Comparison of ENCODE assay signal across 21 cellular contexts in genomic region chr6:3481640-3482039, GRCh38. TPM values are rescaled to one million over a fixed set of nuclear protein-coding genes. Genes with fewer than 3 reads are reported as not detected.
DNase-seq lines count a peak whose midpoint lies in the region; ATAC-seq and TF ChIP-seq lines count a peak whose summit lies in the region.
"Had no signal": no experiment of that assay in that cellular context is flagged by ENCODE, and none has a peak within 500 bp of the region (broad histone marks: within the 10 kb centered on the region; RNA-seq: fewer than 3 reads in every experiment).

No MANE protein-coding gene starts in this region.

- H3K56ac ChIP-seq in IMR-90 (ENCODE audit: extremely low read depth, insufficient read depth, low read length): no peak overlapping the region

- no TSS peak for BruUV-seq in IMR-90 (replicated peaks; lab: Mats Ljungman, UMichigan)

- POLR2A ChIA-PET in IMR-90 (lab: Charles Lee; ENCODE audit: unreplicated experiment): no interaction called here

- no peak overlapping the region for H2BK15ac ChIP-seq in IMR-90 (ENCODE audit: low read depth, low read length)

- intact Hi-C loops in IMR-90 (cut with micrococcal nuclease): no loop called here

- no peak overlapping the region for H3K18ac ChIP-seq in IMR-90 (ENCODE audit: low read depth, low read length)

- TF ChIP-seq POLR2A in IMR-90 (IDR thresholded peaks at IDR 0.05; ENCODE audit: low read depth, low read length): no peak

- no peaks in the 10 kb centered on the region for H3K36me3 ChIP-seq in IMR-90 (ENCODE audit: control insufficient read depth, insufficient read depth, low read length)
- H3K36me3 ChIP-seq: BE2C, BLaER1 had no signal

- no peak overlapping the region for H2BK120ac ChIP-seq in IMR-90 (ENCODE audit: low read depth, low read length)

- no peak overlapping the region for H2AK9ac ChIP-seq in IMR-90 (replicated peaks; ENCODE audit: low read depth, low read length, poor library complexity)

- CTCF ChIA-PET in IMR-90 (lab: Yijun Ruan, JAX): no interaction called here

- H3K9me1 ChIP-seq in IMR-90 (ENCODE audit: insufficient read depth, low read length): no peaks in the 10 kb centered on the region

- H3K9ac ChIP-seq in IMR-90 (ENCODE audit: low read depth, low read length): no peak overlapping the region
- H3K9ac ChIP-seq: BLaER1 had no signal

- H2BK5ac ChIP-seq in IMR-90 (ENCODE audit: low read depth, low read length, poor library complexity, severe bottlenecking): no peak overlapping the region

- H4K5ac ChIP-seq in IMR-90 (ENCODE audit: low read depth, low read length): no peak overlapping the region

- in situ Hi-C loops in IMR-90 (cut with MboI; ENCODE audit: low sequenced_read_pairs): no loop called here

- no peak overlapping the region for H3K4me2 ChIP-seq in IMR-90 (ENCODE audit: low read depth, low read length)
- H3K4me2 ChIP-seq: BLaER1 had no signal

- no peak overlapping the region for H2AFZ ChIP-seq in IMR-90 (replicated peaks; ENCODE audit: low read length, poor library complexity)

- H3K14ac ChIP-seq in IMR-90 (replicated peaks; ENCODE audit: low read depth, low read length): no peak overlapping the region

- H3K27me3 ChIP-seq in IMR-90 (ENCODE audit: control insufficient read depth, insufficient read depth, low read length): peaks cover 24% of the 10 kb centered on the region
- H3K27me3 ChIP-seq: BLaER1 had no signal

- H4K20me1 ChIP-seq in IMR-90 (ENCODE audit: insufficient read depth, low read length): no peaks in the 10 kb centered on the region
- H4K20me1 ChIP-seq: BLaER1 had no signal

- no peak overlapping the region for H3K27ac ChIP-seq in IMR-90 (ENCODE audit: insufficient read depth, low read length)
- H3K27ac ChIP-seq: BLaER1 had no signal

- H2BK20ac ChIP-seq in IMR-90 (ENCODE audit: low read depth, low read length): no peak overlapping the region

- DNase-seq in IMR-90: no peak
- no peak for DNase-seq in middle frontal gyrus (ENCODE audit: extremely low spot score, low spot score)
- no peak for DNase-seq in stimulated activated CD4-positive, alpha-beta T cell treated with anti-CD3 and anti-CD28 coated beads, Interleukin-15, amount 100 ng/mL, for 24 hours
- DNase-seq: 8988T; ACHN; BE2C; C1 segment of cervical spinal cord; CD4-positive, alpha-beta memory T cell; CD4-positive, CD25-positive, alpha-beta regulatory T cell; CD8-positive, alpha-beta memory T cell; DMS 273 treated with DMSO at 0.1 percent for 48 hours; DMS153; DMS53; DMS79; DND-41; GF-D8 had no signal

- no peaks in the 10 kb centered on the region for H3K79me1 ChIP-seq in IMR-90 (ENCODE audit: low read depth in 1 of 2, low read length in 2 of 2)

- no peak for TF ChIP-seq CTCF in IMR-90 (conservative IDR thresholded peaks at IDR 0.05; ENCODE audit: low read depth, low read length)

- no peak overlapping the region for H3K23ac ChIP-seq in IMR-90 (ENCODE audit: low read depth, low read length)

- TF ChIP-seq RAD21 in IMR-90 (IDR thresholded peaks at IDR 0.05; ENCODE audit: low read length): no peak

- no peak overlapping the region for H4K8ac ChIP-seq in IMR-90 (ENCODE audit: low read depth in 2 of 2, low read length in 2 of 2)

- WGBS in IMR-90 (ENCODE audit: extremely low coverage in 2 of 2, insufficient read length in 1 of 2), 2 experiments: 100% methylated on average over 2 of the region's 7 CpGs; no CpG with 5 or more reads in 1 of the 2 experiments

- ATAC-seq in IMR-90 (ENCODE audit: low read depth) (no peak), esophagus mucosa (peak; percentile 23), HG03175 (IDR thresholded peaks at IDR 0.05; ENCODE audit: unreplicated experiment) (no peak)

- H4K91ac ChIP-seq in IMR-90 (ENCODE audit: insufficient read depth, low read depth, low read length): no peak overlapping the region

- no peak overlapping the region for H3K4ac ChIP-seq in IMR-90 (ENCODE audit: low read depth, low read length)

- H3K9me3 ChIP-seq in IMR-90 (ENCODE audit: control insufficient read depth, insufficient read depth, low read length): peaks cover 17% of the 10 kb centered on the region
- H3K9me3 ChIP-seq: BE2C had no signal

- H2AK5ac ChIP-seq in IMR-90 (ENCODE audit: low read depth, low read length): 0 out of 2 replicates have a peak overlapping the region, but pooled peaks have one; percentile 8

- no peaks in the 10 kb centered on the region for H3K4me1 ChIP-seq in IMR-90 (ENCODE audit: control insufficient read depth, insufficient read depth, low read length)
- H3K4me1 ChIP-seq: BE2C had no signal

- H3K4me3 ChIP-seq in IMR-90 (ENCODE audit: insufficient read depth, low read depth, low read length): no peak overlapping the region
- H3K4me3 ChIP-seq: BLaER1 had no signal

- dilution Hi-C loops in IMR-90 (cut with HindIII; ENCODE audit: low sequenced_read_pairs, unreplicated experiment): no loop called here

TF ChIP-seq in IMR-90, 13 proteins besides CTCF, POLR2A, EP300 and RAD21:
- TF ChIP-seq SMC3 (IDR thresholded peaks at IDR 0.05; ENCODE audit: low read depth, low read length) (no peak), CEBPB (IDR thresholded peaks at IDR 0.05; ENCODE audit: low read depth, low read length) (no peak), MAFK (IDR thresholded peaks at IDR 0.05; ENCODE audit: low read depth, low read length) (no peak), USF2 (IDR thresholded peaks at IDR 0.05; ENCODE audit: low read depth, low read length) (no peak)

RNA-seq across cellular contexts. Expression of gene SLC22A23, which starts 24.8 kb away (rescaled TPM):
- 0.56 and 0.72 TPM in 2 replicates for total RNA-seq in IMR-90 (2012; rRNA removed)
- 1.1 and 1.6 TPM in 2 replicates for polyA plus RNA-seq in IMR-90 (2012; rRNA removed)
- polyA plus RNA-seq in IMR-90 (2012; cell fraction: cytosol; rRNA removed): 1.2 and 1.9 TPM in 2 replicates
- 1.9 TPM in 2 replicates for polyA plus RNA-seq in IMR-90 (2012; cell fraction: nucleus; rRNA removed; ENCODE audit: low replicate concordance)
- 36.3 TPM for total RNA-seq in esophagus mucosa
- polyA plus RNA-seq: AG04450, CD14-positive monocyte had no signal

Comparison
In these comparisons a context has a peak if more than half of its experiments do, and no peak if none do; other contexts are left out.
1. RNA of gene SLC22A23, which starts 24.8 kb away (total RNA-seq): 36.3 TPM in esophagus mucosa (single experiment); 0.56 to 0.72 TPM in IMR-90; every median in the first group is over 10 times any median in the second.